In genomic region chr16:16045879-16046278, GRCh38 we compare ENCODE assay signal across 12 cellular contexts.
A peak's percentile ranks its signal among the peaks of the same experiment; 100 is the strongest.
DNase-seq lines count a peak whose midpoint lies in the region; ATAC-seq and TF ChIP-seq lines count a peak whose summit lies in the region.
"Had no signal": no experiment of that assay in that cellular context is flagged by ENCODE, and none has a peak within 500 bp of the region (broad histone marks: within the 10 kb centered on the region; RNA-seq: fewer than 3 reads in every experiment).

No MANE protein-coding gene starts in this region.

- peak overlapping the region; percentile 12 for H4K8ac ChIP-seq in mesenchymal stem cell (ENCODE audit: low read length)

- no peaks in the 10 kb centered on the region for H3K9me3 Mint-ChIP-seq in Calu3 (ENCODE audit: low read depth, unreplicated experiment)
- no peaks in the 10 kb centered on the region for H3K9me3 Mint-ChIP-seq in GM23338
- no peaks in the 10 kb centered on the region for H3K9me3 Mint-ChIP-seq in activated CD8-positive, alpha-beta T cell treated with anti-CD3 and anti-CD28 coated beads for 36 hours

- no peak overlapping the region for H2AK5ac ChIP-seq in mesenchymal stem cell (ENCODE audit: low read length, severe bottlenecking)

- H3K4ac ChIP-seq in mesenchymal stem cell (ENCODE audit: low read depth in 1 of 2, low read length in 2 of 2), result no peak overlapping the region

- BruUV-seq in Calu3 (replicated peaks; lab: Mats Ljungman, UMichigan), result no TSS peak

- H3K36me3 ChIP-seq in GM23338 (ENCODE audit: insufficient read depth) (peaks cover 26% of the 10 kb centered on the region), mesenchymal stem cell (ENCODE audit: control insufficient read depth in 1 of 2, insufficient read depth in 2 of 2, low read depth in 1 of 2, low read length in 2 of 2) (peaks cover 58 to 82% of the 10 kb centered on the region in 2 experiments)

- H3K4me3 ChIP-seq in GM23338 (no peak overlapping the region), mesenchymal stem cell (ENCODE audit: insufficient read depth in 1 of 2, low read depth in 1 of 2, low read length in 2 of 2) (no peak overlapping the region)
- H3K4me3 ChIP-seq: coronary artery, hepatocyte had no signal

- peaks cover 10% of the 10 kb centered on the region for H4K20me1 ChIP-seq in GM23338 (replicated peaks; ENCODE audit: insufficient read depth)

- H3K27me3 ChIP-seq in GM23338 (ENCODE audit: insufficient read depth) (no peaks in the 10 kb centered on the region), mesenchymal stem cell (ENCODE audit: control insufficient read depth in 1 of 2, insufficient read depth in 1 of 2, low read length in 2 of 2) (no peaks in the 10 kb centered on the region)
- H3K27me3 ChIP-seq: hepatocyte had no signal

- no peak overlapping the region for H2BK120ac ChIP-seq in mesenchymal stem cell (ENCODE audit: low read depth, low read length)

- CTCF ChIA-PET in Calu3 (lab: Charles Lee), result interaction anchor here (0.7 to 0.9 kb wide), 2 partner anchors 60 to 95 kb away, joined by 3 to 17 read pairs; no protein-coding TSS in a partner anchor
- CTCF ChIA-PET in activated CD8-positive, alpha-beta T cell treated with anti-CD3 and anti-CD28 coated beads for 36 hours (lab: Charles Lee), result interaction anchor here (0.6 to 1.2 kb wide), 2 partner anchors 89 to 171 kb away, joined by 3 to 5 read pairs; no protein-coding TSS in a partner anchor

- peaks cover 9% of the 10 kb centered on the region for H3K4me1 Mint-ChIP-seq in Calu3 (ENCODE audit: low read depth, unreplicated experiment)
- H3K4me1 Mint-ChIP-seq in GM23338, result peaks cover 7% of the 10 kb centered on the region
- peaks cover 6% of the 10 kb centered on the region for H3K4me1 Mint-ChIP-seq in activated CD8-positive, alpha-beta T cell treated with anti-CD3 and anti-CD28 coated beads for 36 hours (ENCODE audit: low read depth)

- no peak overlapping the region for H2BK5ac ChIP-seq in mesenchymal stem cell (ENCODE audit: low read depth, low read length, poor library complexity, severe bottlenecking)

- H2BK12ac ChIP-seq in mesenchymal stem cell (ENCODE audit: low read length in 2 of 2), result no peak overlapping the region

- H3K14ac ChIP-seq in mesenchymal stem cell (ENCODE audit: low read length in 2 of 2), result no peak overlapping the region

- intact Hi-C loops in Calu3 (cut with micrococcal nuclease; ENCODE audit: unreplicated experiment), result no loop called here
- intact Hi-C loops in activated CD8-positive, alpha-beta T cell treated with anti-CD3 and anti-CD28 coated beads for 36 hours (cut with micrococcal nuclease), result no loop called here

- no peaks in the 10 kb centered on the region; the same call in 1 of the 2 replicates for H3K79me2 ChIP-seq in GM23338 (replicated peaks; ENCODE audit: insufficient read depth)
- H3K79me2 ChIP-seq: hepatocyte had no signal

- no peak overlapping the region for H2BK15ac ChIP-seq in mesenchymal stem cell (ENCODE audit: low read depth, poor library complexity, severe bottlenecking)

- POLR2A ChIA-PET in activated CD8-positive, alpha-beta T cell treated with anti-CD3 and anti-CD28 coated beads for 36 hours (lab: Charles Lee), result interaction anchor here (0.6 to 1.0 kb wide), 4 partner anchors 52 to 158 kb away, joined by 3 read pairs; partner anchors contain the start of gene CEP20

- peaks cover 4% of the 10 kb centered on the region for H3K4me1 ChIP-seq in GM23338 (ENCODE audit: insufficient read depth)
- H3K4me1 ChIP-seq in mesenchymal stem cell (ENCODE audit: control insufficient read depth, insufficient read depth, low read depth, low read length), result peaks cover 4% of the 10 kb centered on the region

- no peaks in the 10 kb centered on the region for H3F3A ChIP-seq in GM23338 (replicated peaks; ENCODE audit: low read depth)

- H3K27ac ChIP-seq in GM23338 (ENCODE audit: low read depth), result no peak overlapping the region
- H3K27ac ChIP-seq in mesenchymal stem cell (ENCODE audit: low read length, poor library complexity, severe bottlenecking), result no peak overlapping the region
- H3K27ac ChIP-seq: hepatocyte had no signal

- no peaks in the 10 kb centered on the region for H3K27me3 Mint-ChIP-seq in Calu3 (ENCODE audit: unreplicated experiment)
- peaks cover 3% of the 10 kb centered on the region for H3K27me3 Mint-ChIP-seq in GM23338 (ENCODE audit: insufficient read depth, low read depth, poor library complexity)
- no peaks in the 10 kb centered on the region for H3K27me3 Mint-ChIP-seq in activated CD8-positive, alpha-beta T cell treated with anti-CD3 and anti-CD28 coated beads for 36 hours

- H3K4me3 Mint-ChIP-seq in Calu3 (ENCODE audit: low read depth, unreplicated experiment) (no peak overlapping the region), GM23338 (no peak overlapping the region)
- H3K4me3 Mint-ChIP-seq in activated CD8-positive, alpha-beta T cell treated with anti-CD3 and anti-CD28 coated beads for 36 hours, result no peak overlapping the region

- no peak for DNase-seq in Calu3
- peak; percentile 89 for DNase-seq in GM23338 (ENCODE audit: low spot score)
- DNase-seq in activated CD8-positive, alpha-beta T cell treated with anti-CD3 and anti-CD28 coated beads for 36 hours, result peak; percentile 26
- no peak for DNase-seq in mesenchymal stem cell
- DNase-seq in C1 segment of cervical spinal cord (lab: John Stamatoyannopoulos, UW), result no peak
- DNase-seq in activated gamma-delta T cell (lab: John Stamatoyannopoulos, UW), result no peak
- DNase-seq: GF-D8, KBM-7, NCI-H345 had no signal

- no peak overlapping the region for H3K18ac ChIP-seq in mesenchymal stem cell (ENCODE audit: low read depth in 1 of 2, low read length in 2 of 2)

- peaks cover 18% of the 10 kb centered on the region for H3K79me1 ChIP-seq in mesenchymal stem cell (replicated peaks; ENCODE audit: low read length, poor library complexity, severe bottlenecking)

- H3K36me3 Mint-ChIP-seq in Calu3 (ENCODE audit: insufficient read depth, unreplicated experiment) (peaks cover 21% of the 10 kb centered on the region), GM23338 (ENCODE audit: low read depth) (peaks cover 78% of the 10 kb centered on the region)
- H3K36me3 Mint-ChIP-seq in activated CD8-positive, alpha-beta T cell treated with anti-CD3 and anti-CD28 coated beads for 36 hours (ENCODE audit: low read depth), result peaks cover 58% of the 10 kb centered on the region

- peak; percentile 42 for TF ChIP-seq CTCF in Calu3 (IDR thresholded peaks at IDR 0.05; ENCODE audit: unreplicated experiment)
- TF ChIP-seq CTCF in GM23338 (conservative IDR thresholded peaks at IDR 0.05; ENCODE audit: low read depth in 2 of 2), result peak; percentile 80 to 89
- TF ChIP-seq CTCF in activated CD8-positive, alpha-beta T cell treated with anti-CD3 and anti-CD28 coated beads for 36 hours (IDR thresholded peaks at IDR 0.05), result peak; percentile 16

- H3K27ac Mint-ChIP-seq in Calu3 (ENCODE audit: unreplicated experiment), result no peak overlapping the region
- H3K27ac Mint-ChIP-seq in GM23338, result no peak overlapping the region; the same call in 1 of the 2 replicates
- H3K27ac Mint-ChIP-seq in activated CD8-positive, alpha-beta T cell treated with anti-CD3 and anti-CD28 coated beads for 36 hours, result no peak overlapping the region

- no peak overlapping the region for H2AFZ ChIP-seq in GM23338
- H2AFZ ChIP-seq in mesenchymal stem cell (ENCODE audit: low read depth, low read length), result no peak overlapping the region
- H2AFZ ChIP-seq: hepatocyte had no signal

- H3K9me3 ChIP-seq in mesenchymal stem cell (ENCODE audit: control insufficient read depth, low read length), result no peaks in the 10 kb centered on the region

- WGBS in mesenchymal stem cell, result 98% methylated on average over 12 of the region's 12 CpGs

- no peak overlapping the region for H3K23ac ChIP-seq in mesenchymal stem cell (ENCODE audit: low read length in 2 of 2)

- peak; percentile 93 for ATAC-seq in GM23338
- no peak for ATAC-seq in activated CD8-positive, alpha-beta T cell treated with anti-CD3 and anti-CD28 coated beads for 36 hours
- ATAC-seq in GM21825 (IDR thresholded peaks at IDR 0.05; ENCODE audit: unreplicated experiment), result no peak

- no peak overlapping the region for H3K9ac ChIP-seq in mesenchymal stem cell (ENCODE audit: low read length)

- H3K9me2 ChIP-seq in GM23338 (ENCODE audit: insufficient read depth), result no peaks in the 10 kb centered on the region

- no peak overlapping the region for H4K91ac ChIP-seq in mesenchymal stem cell (ENCODE audit: low read length)

- H3K4me2 ChIP-seq in GM23338 (no peak overlapping the region), mesenchymal stem cell (ENCODE audit: low read length, poor library complexity, severe bottlenecking) (no peak overlapping the region)
- H3K4me2 ChIP-seq: hepatocyte had no signal

TF ChIP-seq in GM23338, 12 proteins besides CTCF, POLR2A, EP300 and RAD21 (continues in another document):
- TF ChIP-seq, protein P1, sequence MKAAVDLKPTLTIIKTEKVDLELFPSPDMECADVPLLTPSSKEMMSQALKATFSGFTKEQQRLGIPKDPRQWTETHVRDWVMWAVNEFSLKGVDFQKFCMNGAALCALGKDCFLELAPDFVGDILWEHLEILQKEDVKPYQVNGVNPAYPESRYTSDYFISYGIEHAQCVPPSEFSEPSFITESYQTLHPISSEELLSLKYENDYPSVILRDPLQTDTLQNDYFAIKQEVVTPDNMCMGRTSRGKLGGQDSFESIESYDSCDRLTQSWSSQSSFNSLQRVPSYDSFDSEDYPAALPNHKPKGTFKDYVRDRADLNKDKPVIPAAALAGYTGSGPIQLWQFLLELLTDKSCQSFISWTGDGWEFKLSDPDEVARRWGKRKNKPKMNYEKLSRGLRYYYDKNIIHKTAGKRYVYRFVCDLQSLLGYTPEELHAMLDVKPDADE (IDR thresholded peaks at IDR 0.05), result no peak
- TF ChIP-seq STAT1 (IDR thresholded peaks at IDR 0.05; ENCODE audit: unreplicated experiment) (no peak), CREB1 (CRISPR knock-in tag; IDR thresholded peaks at IDR 0.05; ENCODE audit: low read depth) (no peak), EZH2phosphoT487 (IDR thresholded peaks at IDR 0.05; ENCODE audit: unreplicated experiment) (no peak)

Comparison
In these comparisons a context has a peak if more than half of its experiments do, and no peak if none do; other contexts are left out.
1. DNase-seq: peak in GM23338 (single experiment) and activated CD8-positive, alpha-beta T cell treated with anti-CD3 and anti-CD28 coated beads for 36 hours (single experiment); none in Calu3 (single experiment), mesenchymal stem cell (single experiment), C1 segment of cervical spinal cord (0 of 14) and activated gamma-delta T cell (single experiment).
2. CTCF ChIP-seq: peak in every context shown above with its lines; median percentile 84 in GM23338; 42 in Calu3; 16 in activated CD8-positive, alpha-beta T cell treated with anti-CD3 and anti-CD28 coated beads for 36 hours.